18 cellular contexts compared by ENCODE assay signal in the genomic region with DNA sequence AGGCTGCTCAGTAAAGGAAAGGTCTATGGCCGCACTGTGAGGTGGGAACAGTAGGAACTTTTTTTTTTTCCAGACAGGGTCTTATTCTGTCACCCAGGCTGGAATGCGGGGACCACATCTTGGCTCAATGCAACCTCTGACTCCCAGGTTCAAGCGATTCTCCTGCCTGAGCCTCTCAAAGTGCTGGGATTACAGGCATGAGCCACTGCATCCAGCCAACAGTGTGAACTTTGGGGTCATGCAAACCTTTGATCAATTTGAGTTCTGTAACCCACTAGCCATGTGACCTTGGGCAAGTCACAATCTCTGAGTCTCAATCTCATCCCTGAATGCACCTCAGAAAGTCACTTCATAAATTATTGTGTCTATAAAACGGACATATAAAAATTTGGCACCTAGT.
DNase-seq lines count a peak whose midpoint lies in the region; ATAC-seq, FAIRE-seq and TF ChIP-seq lines count a peak whose summit lies in the region.
"Had no signal": no experiment of that assay in that cellular context is flagged by ENCODE, and none has a peak within 500 bp of the region (broad histone marks: within the 10 kb centered on the region; RNA-seq: fewer than 3 reads in every experiment).

No MANE protein-coding gene starts in this region.

- no peak for TF ChIP-seq RAD21 in A549 (conservative IDR thresholded peaks at IDR 0.05 in 1 of 2, IDR thresholded peaks at IDR 0.05 in 1 of 2)
- TF ChIP-seq RAD21 in HepG2 (CRISPR knock-in tag; IDR thresholded peaks at IDR 0.05) = no peak

- H3K4me2 ChIP-seq in A549 (peak overlapping the region; percentile 17), HepG2 (ENCODE audit: low read depth, low read length) (peak overlapping the region; percentile 56)

- no peaks in the 10 kb centered on the region for H3K27me3 ChIP-seq in colonic mucosa
- no peaks in the 10 kb centered on the region for H3K27me3 ChIP-seq in HepG2 (ENCODE audit: control insufficient read depth in 1 of 2, insufficient read depth in 2 of 2, low read length in 2 of 2)
- H3K27me3 ChIP-seq in stomach = no peaks in the 10 kb centered on the region
- H3K27me3 ChIP-seq in heart right ventricle = no peaks in the 10 kb centered on the region

- DNase-seq in A549 (ENCODE audit: low read depth in 1 of 2, low spot score in 1 of 2) (no peak), colonic mucosa (no peak), HepG2 (ENCODE audit: low spot score) (peak; percentile 49), stomach (no peak), Right ventricle myocardium superior (no peak), heart right ventricle (no peak)
- DNase-seq: AML-193; CD4-positive, alpha-beta T cell; DMS79 treated with DMSO at 0.1 percent for 48 hours; GF-D8; GOT3; H7; HFFc6 had no signal

- H3K27ac ChIP-seq in A549 (peak overlapping the region; percentile 8 to 46; a peak in 1 of 6 replicates), colonic mucosa (peak overlapping the region; percentile 55), HepG2 (ENCODE audit: extremely low read length, insufficient read depth, low read length) (peak overlapping the region; percentile 63), stomach (peak overlapping the region in 3 of 5 donors; percentile 18 to 44 (median 21)), heart right ventricle (no peak overlapping the region)
- H3K27ac ChIP-seq: C4-2B had no signal

- no peaks in the 10 kb centered on the region for H3K79me2 ChIP-seq in HepG2 (ENCODE audit: insufficient read depth, low read length)

- CTCF ChIA-PET in A549 (lab: Yijun Ruan, JAX) (no interaction called here), HepG2 (lab: Yijun Ruan, JAX; ENCODE audit: low intra/inter-chr PET ratio, low total read pairs) (no interaction called here)

- no peaks in the 10 kb centered on the region for H4K20me1 ChIP-seq in HepG2 (ENCODE audit: insufficient read depth, low read length)

- peaks cover 19% of the 10 kb centered on the region for H3K4me1 ChIP-seq in A549
- peaks cover 11% of the 10 kb centered on the region for H3K4me1 ChIP-seq in colonic mucosa
- H3K4me1 ChIP-seq in HepG2 (ENCODE audit: insufficient read depth, low read length) = peaks cover 69% of the 10 kb centered on the region
- H3K4me1 ChIP-seq in stomach = peaks cover 14 to 27% (median 19%) of the 10 kb centered on the region in 4 donors
- no peaks in the 10 kb centered on the region for H3K4me1 ChIP-seq in heart right ventricle

- H3K4me3 ChIP-seq in A549 (no peak overlapping the region), colonic mucosa (no peak overlapping the region), HepG2 (replicated peaks in 1 of 3; ENCODE audit: insufficient read depth in 1 of 3, low read depth in 2 of 3, low read length in 3 of 3) (peak overlapping the region in 1 of 3 experiments; percentile 9; a peak in 1 of 6 replicates), stomach (no peak overlapping the region), heart right ventricle (no peak overlapping the region)

- POLR2A ChIA-PET in A549 (lab: Yijun Ruan, JAX) (no interaction called here), HepG2 (lab: Yijun Ruan, JAX) (interaction anchor here (1.2 kb wide), 1 partner anchor 286 kb away, joined by 4 read pairs; no protein-coding TSS in a partner anchor)

- in situ Hi-C loops in HepG2 (cut with HindIII; ENCODE audit: extremely low pct_ligation_motif_present, low pct_unique_long_range_greater_than_20kb) = no loop called here

- TSS peak; percentile 90 for BruUV-seq in HepG2 (replicated peaks; lab: Mats Ljungman, UMichigan)

- no peak overlapping the region for H2AFZ ChIP-seq in HepG2 (ENCODE audit: low read length)

- TF ChIP-seq POLR2A in A549 (IDR thresholded peaks at IDR 0.05; ENCODE audit: low read length) (no peak), HepG2 (IDR thresholded peaks at IDR 0.05; ENCODE audit: insufficient read depth in 1 of 2, low read depth in 2 of 2, low read length in 2 of 2) (no peak), stomach (IDR thresholded peaks at IDR 0.05) (no peak)

- ATAC-seq in A549 (no peak), HepG2 (peak; percentile 57), Right ventricle myocardium superior (ENCODE audit: poor library complexity) (no peak), HG02623 (IDR thresholded peaks at IDR 0.05; ENCODE audit: unreplicated experiment) (no peak), heart right ventricle (no peak), GM18909 (IDR thresholded peaks at IDR 0.05; ENCODE audit: poor library complexity, unreplicated experiment) (no peak)
- ATAC-seq: HCT116 had no signal

- H3K9me3 ChIP-seq in A549 (no peaks in the 10 kb centered on the region), colonic mucosa (no peaks in the 10 kb centered on the region), HepG2 (ENCODE audit: low read length) (no peaks in the 10 kb centered on the region), stomach (no peaks in the 10 kb centered on the region), heart right ventricle (no peaks in the 10 kb centered on the region)

- intact Hi-C loops in colonic mucosa (cut with DNase I) = no loop called here
- intact Hi-C loops in HepG2 (cut with micrococcal nuclease; ENCODE audit: unreplicated experiment) = loop anchor here (1.0 kb wide), 1 partner anchor 69 kb away; no protein-coding TSS in a partner anchor
- intact Hi-C loops in stomach (cut with DNase I; ENCODE audit: low total_unique reads) = no loop called here
- intact Hi-C loops in Right ventricle myocardium superior (cut with DNase I) = no loop called here
- intact Hi-C loops in heart right ventricle (cut with DNase I) = no loop called here

- H3K36me3 ChIP-seq in colonic mucosa (no peaks in the 10 kb centered on the region), HepG2 (replicated peaks in 1 of 2; ENCODE audit: control insufficient read depth in 1 of 2, insufficient read depth in 2 of 2, low read length in 2 of 2) (no peaks in the 10 kb centered on the region), stomach (no peaks in the 10 kb centered on the region), heart right ventricle (no peaks in the 10 kb centered on the region)

- 74% methylated on average over 4 of the region's 4 CpGs for WGBS in A549 (ENCODE audit: missing lambda C conversion rate)
- 0% methylated on average over 3 of the region's 4 CpGs for WGBS in HepG2 (ENCODE audit: low lambda C conversion rate)
- WGBS in stomach, 5 donors = 63 to 77% (median 66%) methylated on average over 4 of the region's 4 CpGs
- 85 to 96% methylated on average over 4 of the region's 4 CpGs for WGBS in heart right ventricle, 2 donors

- no peak for FAIRE-seq in A549 (lab: Jason Lieb, UNC)
- no peak for FAIRE-seq in HepG2 (lab: Jason Lieb, UNC)
- FAIRE-seq: A204.1 had no signal

- H3K9ac ChIP-seq in colonic mucosa (ENCODE audit: low read depth in 2 of 2, low read length in 2 of 2) (no peak overlapping the region), HepG2 (ENCODE audit: insufficient read depth, low read depth, low read length) (0 out of 2 replicates have a peak overlapping the region, but pooled peaks have one; percentile 7)

- TF ChIP-seq EP300 in A549 (IDR thresholded peaks at IDR 0.05) (no peak), HepG2 (IDR thresholded peaks at IDR 0.05; ENCODE audit: low read depth in 2 of 2, low read length in 2 of 2) (peak in 1 of 2 experiments; percentile 52; a peak in 1 of 4 replicates), HepG2 (CRISPR knock-in tag; IDR thresholded peaks at IDR 0.05; ENCODE audit: borderline replicate concordance) (no peak), stomach (IDR thresholded peaks at IDR 0.05) (no peak)

- TF ChIP-seq CTCF in A549 (IDR thresholded peaks at IDR 0.05) = no peak
- TF ChIP-seq CTCF in colonic mucosa (IDR thresholded peaks at IDR 0.05) = no peak
- no peak for TF ChIP-seq CTCF in HepG2 (CRISPR knock-in tag; IDR thresholded peaks at IDR 0.05)
- TF ChIP-seq CTCF in stomach (IDR thresholded peaks at IDR 0.05) = no peak
- TF ChIP-seq CTCF in heart right ventricle (IDR thresholded peaks at IDR 0.05) = no peak

TF ChIP-seq in A549, 52 proteins besides CTCF, POLR2A, EP300 and RAD21 (continues in another document):
- TF ChIP-seq KDM5A (IDR thresholded peaks at IDR 0.05) = no peak
- TF ChIP-seq, protein P1, sequence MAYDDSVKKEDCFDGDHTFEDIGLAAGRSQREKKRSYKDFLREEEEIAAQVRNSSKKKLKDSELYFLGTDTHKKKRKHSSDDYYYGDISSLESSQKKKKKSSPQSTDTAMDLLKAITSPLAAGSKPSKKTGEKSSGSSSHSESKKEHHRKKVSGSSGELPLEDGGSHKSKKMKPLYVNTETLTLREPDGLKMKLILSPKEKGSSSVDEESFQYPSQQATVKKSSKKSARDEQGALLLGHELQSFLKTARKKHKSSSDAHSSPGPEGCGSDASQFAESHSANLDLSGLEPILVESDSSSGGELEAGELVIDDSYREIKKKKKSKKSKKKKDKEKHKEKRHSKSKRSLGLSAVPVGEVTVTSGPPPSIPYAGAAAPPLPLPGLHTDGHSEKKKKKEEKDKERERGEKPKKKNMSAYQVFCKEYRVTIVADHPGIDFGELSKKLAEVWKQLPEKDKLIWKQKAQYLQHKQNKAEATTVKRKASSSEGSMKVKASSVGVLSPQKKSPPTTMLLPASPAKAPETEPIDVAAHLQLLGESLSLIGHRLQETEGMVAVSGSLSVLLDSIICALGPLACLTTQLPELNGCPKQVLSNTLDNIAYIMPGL (CRISPR knock-in tag; IDR thresholded peaks at IDR 0.05; ENCODE audit: borderline replicate concordance) = no peak

TF ChIP-seq in HepG2, 621 proteins besides CTCF, POLR2A, EP300 and RAD21 (continues in another document):
- TF ChIP-seq TCF12 (IDR thresholded peaks at IDR 0.05) (no peak), TCF12 (CRISPR knock-in tag; IDR thresholded peaks at IDR 0.05) (no peak), GFI1 (CRISPR knock-in tag; IDR thresholded peaks at IDR 0.05; ENCODE audit: borderline replicate concordance) (peak; percentile 51), HNF4G (IDR thresholded peaks at IDR 0.05; ENCODE audit: borderline replicate concordance, low read depth, low read length) (peak; percentile 57), HNF4G (CRISPR knock-in tag; IDR thresholded peaks at IDR 0.05; ENCODE audit: borderline replicate concordance, low read depth) (no peak), RARA (CRISPR knock-in tag; IDR thresholded peaks at IDR 0.05) (peak; percentile 69), SIN3B (IDR thresholded peaks at IDR 0.05; ENCODE audit: low read length) (no peak), HMG20A (CRISPR knock-in tag; IDR thresholded peaks at IDR 0.05; ENCODE audit: borderline replicate concordance) (peak; percentile 71; the same call in 1 of the 2 replicates), ZNF703 (CRISPR knock-in tag; IDR thresholded peaks at IDR 0.05; ENCODE audit: borderline replicate concordance) (no peak), NR2C2 (CRISPR knock-in tag; IDR thresholded peaks at IDR 0.05; ENCODE audit: borderline replicate concordance) (0 out of 2 replicates have a peak, but pooled peaks have one; percentile 28), LCORL (IDR thresholded peaks at IDR 0.05) (no peak), LCORL (CRISPR knock-in tag; IDR thresholded peaks at IDR 0.05) (0 out of 2 replicates have a peak, but pooled peaks have one; percentile 27), BORCS8-MEF2B (CRISPR knock-in tag; IDR thresholded peaks at IDR 0.05) (no peak), SOX13 (IDR thresholded peaks at IDR 0.05) (no peak), SOX13 (CRISPR knock-in tag; conservative IDR thresholded peaks at IDR 0.05 in 1 of 2, IDR thresholded peaks at IDR 0.05 in 1 of 2) (peak in 1 of 2 experiments; percentile 60; a peak in 2 of 4 replicates)

Comparison
In these comparisons a context has a peak if more than half of its experiments do, and no peak if none do; other contexts are left out.
1. H3K27ac ChIP-seq: peak in A549 (2 of 2), colonic mucosa (single experiment), HepG2 (single experiment) and stomach (3 of 5); none in heart right ventricle (0 of 10).